ENCODE assay signal across 21 cellular contexts in genomic region chr4:155489261-155489660, GRCh38.
"Had no signal": no experiment of that assay in that cellular context is flagged by ENCODE, and none has a peak within 500 bp of the region (broad histone marks: within the 10 kb centered on the region; RNA-seq: fewer than 3 reads in every experiment).

No MANE protein-coding gene starts in this region.

- H3K4me2 ChIP-seq: SK-N-SH had no signal

- H3K9ac ChIP-seq: SK-N-SH had no signal

- H3K4me3 ChIP-seq: MG63 had no signal

- ATAC-seq: Panc1, PC-3 had no signal

- H3K9me3 ChIP-seq: MG63, SK-N-SH had no signal

- DNase-seq: KBM-7, MG63, NCI-H1092, NCI-H1105 treated with DMSO at 0.1 percent for 48 hours, NCI-H1417 treated with DMSO at 0.1 percent for 48 hours, NCI-H146, NCI-H1694 treated with DMSO at 0.1 percent for 48 hours, NCI-H1930, NCI-H2081, NCI-H2107, NCI-H2227 treated with DMSO at 0.1 percent for 48 hours, NCI-H524, NCI-H69, NCI-H774, PC-3, SHP77, SK-N-SH, SW 1271 had no signal

- H3K9me2 ChIP-seq: SK-N-SH had no signal

- H3K27ac ChIP-seq: HL-60, RWPE1 had no signal

- H3K27me3 ChIP-seq: MG63 had no signal

- H3K36me3 ChIP-seq: MG63 had no signal
